Comparison of ENCODE assay signal across 27 cellular contexts in the genomic region with DNA sequence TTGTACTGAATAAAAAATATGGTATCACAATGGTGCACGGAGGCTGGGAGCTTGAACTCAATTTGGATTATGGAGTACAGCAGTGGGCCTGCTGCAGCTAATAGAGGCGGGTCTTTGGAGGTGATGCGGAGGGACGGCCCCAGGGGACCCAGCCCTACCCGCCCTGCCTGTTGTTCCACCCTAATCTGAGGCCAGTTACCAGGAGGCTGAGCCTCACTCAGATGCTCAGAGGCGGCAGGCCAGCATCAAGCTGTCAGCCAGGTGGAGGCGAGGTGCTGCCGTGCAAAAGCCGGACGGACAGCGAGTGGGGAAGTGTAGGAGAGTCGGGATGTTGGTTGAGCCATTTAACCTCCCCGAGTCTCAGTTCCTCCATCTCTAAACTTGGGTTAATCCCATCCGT.
DNase-seq lines count a peak whose midpoint lies in the region; ATAC-seq and TF ChIP-seq lines count a peak whose summit lies in the region.
"Had no signal": no experiment of that assay in that cellular context is flagged by ENCODE, and none has a peak within 500 bp of the region (broad histone marks: within the 10 kb centered on the region; RNA-seq: fewer than 3 reads in every experiment).

No MANE protein-coding gene starts in this region.

- peaks cover 0 to 5% of the 10 kb centered on the region in 2 donors for H3K9me3 ChIP-seq in neuronal stem cell (replicated peaks in 1 of 2; ENCODE audit: control insufficient read depth in 2 of 2, insufficient read depth in 1 of 2, low read depth in 1 of 2, low read length in 2 of 2)
- H3K9me3 ChIP-seq: HAP-1, MG63, Peyer's patch had no signal

- H3K27me3 ChIP-seq in GM23338 (ENCODE audit: insufficient read depth) (no peaks in the 10 kb centered on the region), neuronal stem cell (ENCODE audit: control insufficient read depth in 3 of 3, insufficient read depth in 3 of 3, low read depth in 1 of 3, low read length in 3 of 3) (no peaks in the 10 kb centered on the region)
- H3K27me3 ChIP-seq: Peyer's patch had no signal

- no peak overlapping the region for H3K27ac ChIP-seq in GM23338 (ENCODE audit: low read depth)
- H3K27ac ChIP-seq in neuronal stem cell (replicated peaks; ENCODE audit: low read length): no peak overlapping the region
- H3K27ac ChIP-seq: C4-2B, Peyer's patch had no signal

- H3K36me3 Mint-ChIP-seq in GM23338 (ENCODE audit: low read depth): no peaks in the 10 kb centered on the region
- H3K36me3 Mint-ChIP-seq: CD8-positive, alpha-beta T cell had no signal

- DNase-seq in GM23338 (ENCODE audit: low spot score) (peak; percentile 4), MV-4-11 (lab: John Stamatoyannopoulos, UW) (peak; percentile 58), ecto neural progenitor cell (ENCODE audit: low spot score) (peak; percentile 52), neuronal stem cell (ENCODE audit: low spot score) (no peak), NCI-H526 treated with DMSO at 0.1 percent for 48 hours (lab: John Stamatoyannopoulos, UW) (no peak), pons (ENCODE audit: low spot score) (no peak)
- no peak for DNase-seq in stimulated activated CD4-positive, alpha-beta T cell treated with anti-CD3 and anti-CD28 coated beads, Interleukin-12 subunit alpha, Interleukin-12 subunit beta, amount 100 ng/mL, for 4 hours
- DNase-seq: CD8-positive, alpha-beta T cell; DMS 273 treated with DMSO at 0.1 percent for 48 hours; DMS79; EL; GF-D8; IMR-90; KG1; MG63; NCI-H1436; NCI-H187; NCI-H2081 treated with DMSO at 0.1 percent for 48 hours; NCI-H2171 treated with DMSO at 0.1 percent for 48 hours; NCI-H524; OCI-M1; Peyer's patch; SHP77 treated with DMSO at 0.1 percent for 48 hours; SW 1271 had no signal

- H3K4ac ChIP-seq in neuronal stem cell (ENCODE audit: low read length): no peak overlapping the region

- no peaks in the 10 kb centered on the region for H3K36me3 ChIP-seq in GM23338 (ENCODE audit: insufficient read depth)
- no peaks in the 10 kb centered on the region for H3K36me3 ChIP-seq in neuronal stem cell (replicated peaks in 1 of 2; ENCODE audit: control insufficient read depth in 2 of 2, insufficient read depth in 2 of 2, low read length in 2 of 2)
- H3K36me3 ChIP-seq: HAP-1, MG63, Peyer's patch had no signal

- no peak overlapping the region for H2BK12ac ChIP-seq in neuronal stem cell (ENCODE audit: low read length)

- H3K4me1 Mint-ChIP-seq in GM23338: peaks cover 11% of the 10 kb centered on the region

- H3K9me2 ChIP-seq in GM23338 (ENCODE audit: insufficient read depth): no peaks in the 10 kb centered on the region

- no peak overlapping the region for H2BK120ac ChIP-seq in neuronal stem cell (ENCODE audit: low read depth, low read length)

- H3K4me1 ChIP-seq in GM23338 (ENCODE audit: insufficient read depth) (no peaks in the 10 kb centered on the region), neuronal stem cell (ENCODE audit: control insufficient read depth in 2 of 2, insufficient read depth in 1 of 2, low read depth in 1 of 2, low read length in 2 of 2) (peaks cover 10 to 17% of the 10 kb centered on the region in 2 donors)
- H3K4me1 ChIP-seq: HAP-1, Peyer's patch had no signal

- H3K27me3 Mint-ChIP-seq in GM23338 (ENCODE audit: insufficient read depth, low read depth, poor library complexity): no peaks in the 10 kb centered on the region

- H3K9ac ChIP-seq in neuronal stem cell (ENCODE audit: low read depth, low read length, poor library complexity): no peak overlapping the region

- no peak overlapping the region for H3K14ac ChIP-seq in neuronal stem cell (ENCODE audit: low read length)

- H3K4me3 Mint-ChIP-seq in GM23338: no peak overlapping the region
- H3K4me3 Mint-ChIP-seq: CD8-positive, alpha-beta T cell; T-helper 1 cell treated with Interleukin-12 subunit alpha and Interleukin-12 subunit beta and Interleukin-4 antibody, amounts not matched to agents 30 μg/mL and 1 μg/mL, for 36 hours had no signal

- H3K4me2 ChIP-seq in GM23338 (no peak overlapping the region), neuronal stem cell (ENCODE audit: insufficient read depth, low read length, poor library complexity, severe bottlenecking) (no peak overlapping the region)

- no peak overlapping the region for H2AFZ ChIP-seq in GM23338
- H2AFZ ChIP-seq in neuronal stem cell (ENCODE audit: low read length): no peak overlapping the region

- H2BK15ac ChIP-seq in neuronal stem cell (ENCODE audit: low read length): peak overlapping the region; percentile 52

- peak overlapping the region; percentile 90 for H3K18ac ChIP-seq in neuronal stem cell (ENCODE audit: low read length)

- no peaks in the 10 kb centered on the region for H3F3A ChIP-seq in GM23338 (replicated peaks; ENCODE audit: low read depth)

- no peak overlapping the region for H3K23ac ChIP-seq in neuronal stem cell (ENCODE audit: low read depth, low read length, poor library complexity)

- no peaks in the 10 kb centered on the region for H3K79me1 ChIP-seq in neuronal stem cell (ENCODE audit: low read depth, low read length)

- peak; percentile 44; the same call in 2 of the 3 replicates for ATAC-seq in GM23338
- ATAC-seq: CD8-positive, alpha-beta T cell had no signal

- H2AK5ac ChIP-seq in neuronal stem cell (ENCODE audit: low read depth, low read length): peak overlapping the region; percentile 73

- no peaks in the 10 kb centered on the region for H3K79me2 ChIP-seq in GM23338 (replicated peaks; ENCODE audit: insufficient read depth)

- 0 out of 4 replicates have a peak, but pooled peaks of 1 of the 2 experiments have one; percentile 1 for TF ChIP-seq CTCF in GM23338 (conservative IDR thresholded peaks at IDR 0.05; ENCODE audit: low read depth in 2 of 2)

- no peak overlapping the region for H3K4me3 ChIP-seq in GM23338
- no peak overlapping the region for H3K4me3 ChIP-seq in neuronal stem cell (ENCODE audit: low read length in 2 of 2)
- H3K4me3 ChIP-seq: HAP-1, MG63, Peyer's patch had no signal

- WGBS in neuronal stem cell (ENCODE audit: extremely low coverage in 2 of 2, insufficient read length in 2 of 2, insufficient replicate concordance in 1 of 2), 2 donors: no CpG with 5 or more reads among the region's 14 CpGs

- H4K20me1 ChIP-seq in GM23338 (replicated peaks; ENCODE audit: insufficient read depth): no peaks in the 10 kb centered on the region

- no peak overlapping the region for H4K8ac ChIP-seq in neuronal stem cell (ENCODE audit: low read depth, low read length)

- peak overlapping the region; percentile 44 for H2BK5ac ChIP-seq in neuronal stem cell (ENCODE audit: low read length)

- H4K91ac ChIP-seq in neuronal stem cell (ENCODE audit: low read depth, low read length, poor library complexity): no peak overlapping the region

- no peak overlapping the region for H3K27ac Mint-ChIP-seq in GM23338
- H3K27ac Mint-ChIP-seq: CD8-positive, alpha-beta T cell; T-helper 1 cell treated with Interleukin-12 subunit alpha and Interleukin-12 subunit beta and Interleukin-4 antibody, amounts not matched to agents 30 μg/mL and 1 μg/mL, for 36 hours had no signal

- no peaks in the 10 kb centered on the region for H3K9me3 Mint-ChIP-seq in GM23338
- H3K9me3 Mint-ChIP-seq: CD8-positive, alpha-beta T cell; T-helper 1 cell treated with Interleukin-12 subunit alpha and Interleukin-12 subunit beta and Interleukin-4 antibody, amounts not matched to agents 30 μg/mL and 1 μg/mL, for 36 hours had no signal

TF ChIP-seq in GM23338, 12 proteins besides CTCF, POLR2A, EP300 and RAD21 (continues in another document):
- TF ChIP-seq, protein P1, sequence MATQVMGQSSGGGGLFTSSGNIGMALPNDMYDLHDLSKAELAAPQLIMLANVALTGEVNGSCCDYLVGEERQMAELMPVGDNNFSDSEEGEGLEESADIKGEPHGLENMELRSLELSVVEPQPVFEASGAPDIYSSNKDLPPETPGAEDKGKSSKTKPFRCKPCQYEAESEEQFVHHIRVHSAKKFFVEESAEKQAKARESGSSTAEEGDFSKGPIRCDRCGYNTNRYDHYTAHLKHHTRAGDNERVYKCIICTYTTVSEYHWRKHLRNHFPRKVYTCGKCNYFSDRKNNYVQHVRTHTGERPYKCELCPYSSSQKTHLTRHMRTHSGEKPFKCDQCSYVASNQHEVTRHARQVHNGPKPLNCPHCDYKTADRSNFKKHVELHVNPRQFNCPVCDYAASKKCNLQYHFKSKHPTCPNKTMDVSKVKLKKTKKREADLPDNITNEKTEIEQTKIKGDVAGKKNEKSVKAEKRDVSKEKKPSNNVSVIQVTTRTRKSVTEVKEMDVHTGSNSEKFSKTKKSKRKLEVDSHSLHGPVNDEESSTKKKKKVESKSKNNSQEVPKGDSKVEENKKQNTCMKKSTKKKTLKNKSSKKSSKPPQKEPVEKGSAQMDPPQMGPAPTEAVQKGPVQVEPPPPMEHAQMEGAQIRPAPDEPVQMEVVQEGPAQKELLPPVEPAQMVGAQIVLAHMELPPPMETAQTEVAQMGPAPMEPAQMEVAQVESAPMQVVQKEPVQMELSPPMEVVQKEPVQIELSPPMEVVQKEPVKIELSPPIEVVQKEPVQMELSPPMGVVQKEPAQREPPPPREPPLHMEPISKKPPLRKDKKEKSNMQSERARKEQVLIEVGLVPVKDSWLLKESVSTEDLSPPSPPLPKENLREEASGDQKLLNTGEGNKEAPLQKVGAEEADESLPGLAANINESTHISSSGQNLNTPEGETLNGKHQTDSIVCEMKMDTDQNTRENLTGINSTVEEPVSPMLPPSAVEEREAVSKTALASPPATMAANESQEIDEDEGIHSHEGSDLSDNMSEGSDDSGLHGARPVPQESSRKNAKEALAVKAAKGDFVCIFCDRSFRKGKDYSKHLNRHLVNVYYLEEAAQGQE (IDR thresholded peaks at IDR 0.05; ENCODE audit: unreplicated experiment): no peak

Comparison
In these comparisons a context has a peak if more than half of its experiments do, and no peak if none do; other contexts are left out.
1. DNase-seq: peak in GM23338 (single experiment), MV-4-11 (single experiment) and ecto neural progenitor cell (single experiment); none in neuronal stem cell (single experiment), stimulated activated CD4-positive, alpha-beta T cell treated with anti-CD3 and anti-CD28 coated beads, Interleukin-12 subunit alpha, Interleukin-12 subunit beta, amount 100 ng/mL, for 4 hours (single experiment), NCI-H526 treated with DMSO at 0.1 percent for 48 hours (single experiment) and pons (single experiment).